In genomic region chr6:43578748-43579147, GRCh38 we compare ENCODE assay signal across 16 cellular contexts. TPM values are rescaled to one million over a fixed set of nuclear protein-coding genes. Genes with fewer than 3 reads are reported as not detected.
DNase-seq lines count a peak whose midpoint lies in the region; ATAC-seq, FAIRE-seq and TF ChIP-seq lines count a peak whose summit lies in the region.
"Had no signal": no experiment of that assay in that cellular context is flagged by ENCODE, and none has a peak within 500 bp of the region (broad histone marks: within the 10 kb centered on the region; RNA-seq: fewer than 3 reads in every experiment).

No MANE protein-coding gene starts in this region.

- TF ChIP-seq CTCF in OCI-LY1 (IDR thresholded peaks at IDR 0.05; ENCODE audit: low read length) (no peak), endodermal cell (conservative IDR thresholded peaks at IDR 0.05) (no peak), RWPE1 (conservative IDR thresholded peaks at IDR 0.05; ENCODE audit: low read depth) (no peak)

- no peak overlapping the region for H2AFZ ChIP-seq in OCI-LY1 (ENCODE audit: low read length)

- H3K27me3 ChIP-seq in OCI-LY1 (ENCODE audit: insufficient read depth, low read length) (no peaks in the 10 kb centered on the region), endodermal cell (ENCODE audit: control insufficient read depth, insufficient read depth, low read length, poor library complexity, severe bottlenecking) (no peaks in the 10 kb centered on the region)
- H3K27me3 ChIP-seq: cardiac muscle cell, SJCRH30, uterus had no signal

- 97% methylated on average over 3 of the region's 3 CpGs; no CpG with 5 or more reads in 1 of the 2 experiments for WGBS in endodermal cell (ENCODE audit: insufficient coverage in 1 of 2, insufficient read length in 1 of 2), 2 experiments

- H3K4me3 ChIP-seq in OCI-LY1 (ENCODE audit: low read depth, low read length, poor library complexity, severe bottlenecking) = peak overlapping the region; percentile 77
- peak overlapping the region; percentile 100 for H3K4me3 ChIP-seq in endodermal cell (ENCODE audit: low read length)
- H3K4me3 ChIP-seq: cardiac muscle cell, SJCRH30, uterus had no signal

- no peaks in the 10 kb centered on the region for H3K9me3 ChIP-seq in OCI-LY1 (ENCODE audit: low read length)
- H3K9me3 ChIP-seq in endodermal cell (ENCODE audit: control insufficient read depth, low read length) = peaks cover 8% of the 10 kb centered on the region
- H3K9me3 ChIP-seq: SJCRH30, uterus had no signal

- H3F3A ChIP-seq in OCI-LY1 (ENCODE audit: insufficient read depth, low read length) = no peaks in the 10 kb centered on the region

- CTCF ChIA-PET in activated CD8-positive, alpha-beta memory T cell treated with anti-CD3 and anti-CD28 coated beads, Interleukin-2, amount 10 ng/mL, durations not matched to agents 7 days and 5 days (lab: Charles Lee) = interaction anchor here (0.9 to 1.1 kb wide), 2 partner anchors 22 to 24 kb away, joined by 3 read pairs; no protein-coding TSS in a partner anchor
- CTCF ChIA-PET in RWPE1 (lab: Yijun Ruan, JAX) = interaction anchor here (0.6 kb wide), 1 partner anchor 244 kb away, joined by 4 read pairs; no protein-coding TSS in a partner anchor

- peaks cover 45% of the 10 kb centered on the region for H3K79me2 ChIP-seq in OCI-LY1 (ENCODE audit: insufficient read depth, low read length)

- FAIRE-seq in frontal cortex (lab: Jason Lieb, UNC) = no peak

- H3K9me3 Mint-ChIP-seq in activated CD8-positive, alpha-beta memory T cell treated with anti-CD3 and anti-CD28 coated beads, Interleukin-2, amount 10 ng/mL, durations not matched to agents 7 days and 5 days (ENCODE audit: low read depth) = no peaks in the 10 kb centered on the region
- peaks cover 8% of the 10 kb centered on the region for H3K9me3 Mint-ChIP-seq in endodermal cell

- H3K36me3 ChIP-seq in OCI-LY1 (ENCODE audit: insufficient read depth, low read length) (peaks cover 31% of the 10 kb centered on the region), endodermal cell (ENCODE audit: control insufficient read depth, insufficient read depth, low read length) (peaks cover 20% of the 10 kb centered on the region)
- H3K36me3 ChIP-seq: uterus had no signal

- POLR2A ChIA-PET in RWPE1 (lab: Yijun Ruan, JAX; ENCODE audit: low non-redundant PET) = no interaction called here

- no peak for ATAC-seq in activated CD8-positive, alpha-beta memory T cell treated with anti-CD3 and anti-CD28 coated beads, Interleukin-2, amount 10 ng/mL, durations not matched to agents 7 days and 5 days
- ATAC-seq: left lobe of liver had no signal

- H3K27me3 Mint-ChIP-seq in activated CD8-positive, alpha-beta memory T cell treated with anti-CD3 and anti-CD28 coated beads, Interleukin-2, amount 10 ng/mL, durations not matched to agents 7 days and 5 days = no peaks in the 10 kb centered on the region
- no peaks in the 10 kb centered on the region for H3K27me3 Mint-ChIP-seq in endodermal cell (ENCODE audit: insufficient read depth)

- no peaks in the 10 kb centered on the region for H4K20me1 ChIP-seq in OCI-LY1 (ENCODE audit: insufficient read depth, low read length)

- H3K9ac ChIP-seq in OCI-LY1 (ENCODE audit: low read length) (no peak overlapping the region), endodermal cell (ENCODE audit: extremely low read depth, low read length, poor library complexity, severe bottlenecking) (no peak overlapping the region)

- peak overlapping the region; percentile 38 for H3K27ac Mint-ChIP-seq in activated CD8-positive, alpha-beta memory T cell treated with anti-CD3 and anti-CD28 coated beads, Interleukin-2, amount 10 ng/mL, durations not matched to agents 7 days and 5 days
- no peak overlapping the region for H3K27ac Mint-ChIP-seq in endodermal cell

- peak overlapping the region; percentile 100 for H3K4me3 Mint-ChIP-seq in activated CD8-positive, alpha-beta memory T cell treated with anti-CD3 and anti-CD28 coated beads, Interleukin-2, amount 10 ng/mL, durations not matched to agents 7 days and 5 days
- no peak overlapping the region for H3K4me3 Mint-ChIP-seq in endodermal cell

- H3K9me2 ChIP-seq in OCI-LY1 (ENCODE audit: low read depth, low read length) = no peaks in the 10 kb centered on the region

- DNase-seq in activated CD8-positive, alpha-beta memory T cell treated with anti-CD3 and anti-CD28 coated beads, Interleukin-2, amount 10 ng/mL, durations not matched to agents 7 days and 5 days = no peak
- DNase-seq in activated CD8-positive, alpha-beta memory T cell treated with anti-CD3 and anti-CD28 coated beads, Interleukin-2, amount 50 U/mL, for 48 hours = no peak
- no peak for DNase-seq in endodermal cell
- DNase-seq in renal cortical epithelial cell (ENCODE audit: low read depth) = peak; percentile 6
- no peak for DNase-seq in RWPE1 (ENCODE audit: low spot score)
- no peak for DNase-seq in NCI-H1436 treated with DMSO at 0.1 percent for 48 hours (lab: John Stamatoyannopoulos, UW)
- DNase-seq in frontal cortex (ENCODE audit: low spot score in 2 of 2) = no peak
- DNase-seq: activated CD4-positive, alpha-beta T cell treated with anti-CD3 and anti-CD28 coated beads, Interleukin-2, amount 50 U/mL, for 4 hours; H7; KBM-7; NCI-H345; SJCRH30; uterus had no signal

- H3K4me1 ChIP-seq in OCI-LY1 (ENCODE audit: insufficient read depth, low read length, severe bottlenecking) (peaks cover 29% of the 10 kb centered on the region), endodermal cell (ENCODE audit: control insufficient read depth, insufficient read depth, low read length) (peaks cover 4% of the 10 kb centered on the region)
- H3K4me1 ChIP-seq: SJCRH30 had no signal

- H3K27ac ChIP-seq in OCI-LY1 (ENCODE audit: low read depth, low read length, poor library complexity, severe bottlenecking) (no peak overlapping the region), endodermal cell (ENCODE audit: low read depth, low read length) (no peak overlapping the region), RWPE1 (no peak overlapping the region)
- H3K27ac ChIP-seq: cardiac muscle cell, SJCRH30, uterus had no signal

- H3K4me2 ChIP-seq in OCI-LY1 (ENCODE audit: low read length) = peak overlapping the region; percentile 97; the same call in 1 of the 2 replicates

- H3K4me1 Mint-ChIP-seq in activated CD8-positive, alpha-beta memory T cell treated with anti-CD3 and anti-CD28 coated beads, Interleukin-2, amount 10 ng/mL, durations not matched to agents 7 days and 5 days = peaks cover 49% of the 10 kb centered on the region
- peaks cover 11% of the 10 kb centered on the region for H3K4me1 Mint-ChIP-seq in endodermal cell

- H3K36me3 Mint-ChIP-seq in activated CD8-positive, alpha-beta memory T cell treated with anti-CD3 and anti-CD28 coated beads, Interleukin-2, amount 10 ng/mL, durations not matched to agents 7 days and 5 days = peaks cover 43% of the 10 kb centered on the region
- peaks cover 21% of the 10 kb centered on the region for H3K36me3 Mint-ChIP-seq in endodermal cell (ENCODE audit: low read depth)

RNA-seq across cellular contexts. Expression of gene POLH, which starts 2.8 kb away (rescaled TPM):
- total RNA-seq in activated CD8-positive, alpha-beta memory T cell treated with anti-CD3 and anti-CD28 coated beads, Interleukin-2, amount 10 ng/mL, durations not matched to agents 7 days and 5 days = 10 to 100 TPM; 65.4 to 91.4 TPM
- total RNA-seq in endodermal cell (10 to 100 TPM; 11.2 to 18.8 TPM), renal cortical epithelial cell (33.0 and 47.8 TPM in 2 replicates), frontal cortex (10.2 TPM)
- polyA plus RNA-seq in endodermal cell (2013, experiment 1 of 2) = 11.0 TPM
- polyA plus RNA-seq in endodermal cell (2013, experiment 2 of 2) = 11.1 TPM

RNA-seq across cellular contexts. Expression of gene XPO5, which starts 2.9 kb away (rescaled TPM):
- total RNA-seq in activated CD8-positive, alpha-beta memory T cell treated with anti-CD3 and anti-CD28 coated beads, Interleukin-2, amount 10 ng/mL, durations not matched to agents 7 days and 5 days = 100 to 1,000 TPM in 1 of 2 experiments, 10 to 100 TPM in 1; 83.2 to 105 TPM
- 10 to 100 TPM; 70.8 to 74.3 TPM for total RNA-seq in endodermal cell
- polyA plus RNA-seq in endodermal cell (2013, experiment 1 of 2) = 55.8 TPM
- 51.4 TPM for polyA plus RNA-seq in endodermal cell (2013, experiment 2 of 2)
- total RNA-seq in renal cortical epithelial cell = 39.8 and 49.1 TPM in 2 replicates
- 55.0 TPM for total RNA-seq in frontal cortex

RNA-seq across cellular contexts. Expression of gene GTPBP2, which starts 50.3 kb away (rescaled TPM):
- 100 to 1,000 TPM; 117 to 130 TPM for total RNA-seq in activated CD8-positive, alpha-beta memory T cell treated with anti-CD3 and anti-CD28 coated beads, Interleukin-2, amount 10 ng/mL, durations not matched to agents 7 days and 5 days
- total RNA-seq in endodermal cell = 10 to 100 TPM; 87.9 to 90.6 TPM
- polyA plus RNA-seq in endodermal cell (2013, experiment 1 of 2) = 64.2 TPM
- polyA plus RNA-seq in endodermal cell (2013, experiment 2 of 2) = 53.7 TPM
- 46.0 and 53.2 TPM in 2 replicates for total RNA-seq in renal cortical epithelial cell
- 32.6 TPM for total RNA-seq in frontal cortex

RNA-seq across cellular contexts. Expression of gene MAD2L1BP, which starts 56.9 kb away (rescaled TPM):
- 10 to 100 TPM; 37.9 to 41.1 TPM for total RNA-seq in activated CD8-positive, alpha-beta memory T cell treated with anti-CD3 and anti-CD28 coated beads, Interleukin-2, amount 10 ng/mL, durations not matched to agents 7 days and 5 days
- total RNA-seq in endodermal cell (10 to 100 TPM; 32.7 to 41.5 TPM), renal cortical epithelial cell (49.7 and 91.3 TPM in 2 replicates), frontal cortex (25.3 TPM)
- polyA plus RNA-seq in endodermal cell (2013, experiment 1 of 2) = 33.2 TPM
- 31.6 TPM for polyA plus RNA-seq in endodermal cell (2013, experiment 2 of 2)
